30 cellular contexts compared by ENCODE assay signal in the genomic region with DNA sequence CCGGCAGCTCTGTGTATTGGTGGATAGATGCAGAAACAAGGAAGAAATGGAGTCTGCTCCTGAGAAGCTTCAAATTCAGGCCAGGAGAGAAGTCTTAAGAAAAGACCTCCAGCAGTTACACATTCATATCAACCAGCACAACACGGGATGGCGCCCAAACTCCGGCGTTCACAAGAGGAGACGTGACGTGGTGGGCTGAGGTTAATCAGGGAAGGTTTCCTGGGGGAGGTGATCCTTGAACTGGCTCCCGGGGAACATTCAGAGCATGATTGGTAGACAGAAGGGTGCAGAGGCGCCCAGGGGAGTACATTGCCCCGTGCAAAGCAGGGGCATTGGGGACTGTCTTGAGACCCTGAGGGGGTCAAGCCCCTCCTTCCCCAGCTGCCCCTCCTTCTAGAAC.
"Had no signal": no experiment of that assay in that cellular context is flagged by ENCODE, and none has a peak within 500 bp of the region (broad histone marks: within the 10 kb centered on the region; RNA-seq: fewer than 3 reads in every experiment).

No MANE protein-coding gene starts in this region.

- DNase-seq: activated CD4-positive, alpha-beta memory T cell treated with anti-CD3 and anti-CD28 coated beads for 36 hours; activated CD4-positive, alpha-beta T cell treated with anti-CD3 and anti-CD28 coated beads for 36 hours; activated CD4-positive, alpha-beta T cell treated with anti-CD3 and anti-CD28 coated beads, Interleukin-2, amount 10 ng/mL, durations not matched to agents 24 days and 14 days; activated CD4-positive, CD25-positive, alpha-beta regulatory T cell; activated CD4-positive, CD25-positive, alpha-beta regulatory T cell treated with anti-CD3 and anti-CD28 coated beads, Interleukin-2, amount 50 U/mL, for 72 hours; activated CD8-positive, alpha-beta memory T cell treated with anti-CD3 and anti-CD28 coated beads, Interleukin-2, amount 10 ng/mL, durations not matched to agents 7 days and 5 days; activated CD8-positive, alpha-beta memory T cell treated with anti-CD3 and anti-CD28 coated beads, Interleukin-2, amount 50 U/mL, for 4 hours; activated CD8-positive, alpha-beta T cell treated with anti-CD3 and anti-CD28 coated beads, Interleukin-2, amount 10 ng/mL, durations not matched to agents 7 days and 5 days; activated effector memory CD4-positive, alpha-beta T cell treated with anti-CD3 and anti-CD28 coated beads, Interleukin-2, amount 50 U/mL, for 16 hours; activated naive CD4-positive, alpha-beta T cell treated with anti-CD3 and anti-CD28 coated beads for 36 hours; activated T-cell treated with anti-CD3 and anti-CD28 coated beads, Interleukin-2, amount 50 U/mL, for 1 hour; activated T-cell treated with anti-CD3 and anti-CD28 coated beads, Interleukin-2, amount 50 U/mL, for 48 hours; amniotic stem cell; anterior cingulate cortex; body of pancreas; caudate nucleus; cortex of kidney; effector CD8-positive, alpha-beta T cell; esophagus squamous epithelium; foreskin melanocyte; T-helper 1 cell; T-helper 17 cell had no signal

- FAIRE-seq: colon, endometrium, endothelial cell of umbilical vein had no signal

- H3K36me3 Mint-ChIP-seq: activated CD4-positive, alpha-beta memory T cell treated with anti-CD3 and anti-CD28 coated beads for 36 hours; activated naive CD4-positive, alpha-beta T cell treated with anti-CD3 and anti-CD28 coated beads, Interleukin-2, amount 50 U/mL, for 24 hours had no signal

- ATAC-seq: activated CD4-positive, alpha-beta T cell treated with anti-CD3 and anti-CD28 coated beads for 36 hours; activated CD8-positive, alpha-beta memory T cell treated with anti-CD3 and anti-CD28 coated beads, Interleukin-2, amount 10 ng/mL, durations not matched to agents 7 days and 5 days; activated CD8-positive, alpha-beta T cell treated with anti-CD3 and anti-CD28 coated beads, Interleukin-2, amount 10 ng/mL, durations not matched to agents 7 days and 5 days; body of pancreas; T-helper 17 cell had no signal

- H3K9me3 Mint-ChIP-seq: activated naive CD4-positive, alpha-beta T cell treated with anti-CD3 and anti-CD28 coated beads, Interleukin-2, amount 50 U/mL, for 24 hours; T-helper 2 cell treated with Interferon-gamma antibody and Interleukin-4, amounts not matched to agents 5 μg/mL and 100 μg/mL, for 36 hours had no signal

- H3K27me3 ChIP-seq: body of pancreas, esophagus squamous epithelium had no signal

- H3K4me3 ChIP-seq: body of pancreas, esophagus squamous epithelium had no signal

- H3K27me3 Mint-ChIP-seq: activated CD4-positive, alpha-beta memory T cell treated with anti-CD3 and anti-CD28 coated beads for 36 hours; activated CD4-positive, alpha-beta T cell treated with anti-CD3 and anti-CD28 coated beads for 36 hours; activated CD4-positive, alpha-beta T cell treated with anti-CD3 and anti-CD28 coated beads, Interleukin-2, amount 10 ng/mL, durations not matched to agents 24 days and 14 days; activated CD8-positive, alpha-beta memory T cell treated with anti-CD3 and anti-CD28 coated beads, Interleukin-2, amount 10 ng/mL, durations not matched to agents 7 days and 5 days; activated naive CD4-positive, alpha-beta T cell treated with anti-CD3 and anti-CD28 coated beads, Interleukin-2, amount 50 U/mL, for 24 hours; T-helper 17 cell had no signal

- H3K4me3 Mint-ChIP-seq: activated CD4-positive, alpha-beta memory T cell treated with anti-CD3 and anti-CD28 coated beads for 36 hours; activated CD4-positive, alpha-beta T cell treated with anti-CD3 and anti-CD28 coated beads for 36 hours; activated CD4-positive, alpha-beta T cell treated with anti-CD3 and anti-CD28 coated beads, Interleukin-2, amount 10 ng/mL, durations not matched to agents 24 days and 14 days; activated CD8-positive, alpha-beta memory T cell treated with anti-CD3 and anti-CD28 coated beads, Interleukin-2, amount 10 ng/mL, durations not matched to agents 7 days and 5 days; activated CD8-positive, alpha-beta T cell treated with anti-CD3 and anti-CD28 coated beads, Interleukin-2, amount 10 ng/mL, durations not matched to agents 7 days and 5 days; activated naive CD4-positive, alpha-beta T cell treated with anti-CD3 and anti-CD28 coated beads for 36 hours; activated naive CD4-positive, alpha-beta T cell treated with anti-CD3 and anti-CD28 coated beads, Interleukin-2, amount 50 U/mL, for 24 hours; activated T-helper 1 cell treated with anti-CD3 and anti-CD28 coated beads, Interleukin-12 subunit alpha, Interleukin-12 subunit beta, Interleukin-2, Interleukin-4 antibody, amounts not matched to agents 30 ng/mL and 10 ng/mL and 1 ng/mL, durations not matched to agents 14 hours and 24 hours and 36 hours; T-helper 17 cell; T-helper 2 cell treated with Interferon-gamma antibody and Interleukin-4, amounts not matched to agents 5 μg/mL and 100 μg/mL, for 36 hours had no signal

- H3K27ac Mint-ChIP-seq: activated CD4-positive, alpha-beta memory T cell treated with anti-CD3 and anti-CD28 coated beads for 36 hours; activated CD4-positive, alpha-beta T cell treated with anti-CD3 and anti-CD28 coated beads for 36 hours; activated CD4-positive, alpha-beta T cell treated with anti-CD3 and anti-CD28 coated beads, Interleukin-2, amount 10 ng/mL, durations not matched to agents 24 days and 14 days; activated CD8-positive, alpha-beta memory T cell treated with anti-CD3 and anti-CD28 coated beads, Interleukin-2, amount 10 ng/mL, durations not matched to agents 7 days and 5 days; activated CD8-positive, alpha-beta T cell treated with anti-CD3 and anti-CD28 coated beads, Interleukin-2, amount 10 ng/mL, durations not matched to agents 7 days and 5 days; activated naive CD4-positive, alpha-beta T cell treated with anti-CD3 and anti-CD28 coated beads for 36 hours; activated naive CD4-positive, alpha-beta T cell treated with anti-CD3 and anti-CD28 coated beads, Interleukin-2, amount 50 U/mL, for 24 hours; activated T-helper 1 cell treated with anti-CD3 and anti-CD28 coated beads, Interleukin-12 subunit alpha, Interleukin-12 subunit beta, Interleukin-2, Interleukin-4 antibody, amounts not matched to agents 30 ng/mL and 10 ng/mL and 1 ng/mL, durations not matched to agents 14 hours and 24 hours and 36 hours; activated T-helper 2 cell treated with anti-CD3 and anti-CD28 coated beads, Interferon-gamma antibody, Interleukin-2, Interleukin-4, amounts not matched to agents 10 μg/mL and 5 μg/mL and 100 μg/mL, durations not matched to agents 14 hours and 24 hours and 36 hours; T-helper 17 cell; T-helper 2 cell treated with Interferon-gamma antibody and Interleukin-4, amounts not matched to agents 5 μg/mL and 100 μg/mL, for 36 hours had no signal

- H3K9me3 ChIP-seq: body of pancreas, esophagus squamous epithelium had no signal

- H3K27ac ChIP-seq: body of pancreas, epithelial cell of prostate, esophagus squamous epithelium had no signal
